In genomic region chr7:145848691-145849090, GRCh38 we compare ENCODE assay signal across 11 cellular contexts.
DNase-seq lines count a peak whose midpoint lies in the region; ATAC-seq and TF ChIP-seq lines count a peak whose summit lies in the region.
"Had no signal": no experiment of that assay in that cellular context is flagged by ENCODE, and none has a peak within 500 bp of the region (broad histone marks: within the 10 kb centered on the region; RNA-seq: fewer than 3 reads in every experiment).

No MANE protein-coding gene starts in this region.

- TF ChIP-seq POLR2A in testis (IDR thresholded peaks at IDR 0.05), result no peak

- H3K36me3 ChIP-seq in SK-N-SH (replicated peaks in 1 of 2; ENCODE audit: control insufficient read depth in 1 of 2, insufficient read depth in 2 of 2, low read length in 1 of 2), result no peaks in the 10 kb centered on the region
- H3K36me3 ChIP-seq in testis (ENCODE audit: low read depth, missing control alignments), result no peaks in the 10 kb centered on the region

- no peaks in the 10 kb centered on the region for H3K79me2 ChIP-seq in SK-N-SH (ENCODE audit: insufficient read depth)

- H3K4me2 ChIP-seq in SK-N-SH, result no peak overlapping the region

- TF ChIP-seq EP300 in SK-N-SH (IDR thresholded peaks at IDR 0.05; ENCODE audit: borderline replicate concordance in 1 of 2, low read depth in 1 of 2, low read length in 1 of 2), result no peak

- intact Hi-C loops in testis (cut with DNase I; ENCODE audit: low total_unique reads), result no loop called here

- no peaks in the 10 kb centered on the region for H3K9me2 ChIP-seq in SK-N-SH

- TF ChIP-seq CTCF in SK-N-SH (IDR thresholded peaks at IDR 0.05) (peak; percentile 25), WI38 (IDR thresholded peaks at IDR 0.05; ENCODE audit: low read depth, low read length) (peak; percentile 55), testis (IDR thresholded peaks at IDR 0.05) (peak in 2 of 3 experiments; percentile 9 to 14)

- H3K4me1 ChIP-seq in SK-N-SH (ENCODE audit: control insufficient read depth in 1 of 2, insufficient read depth in 2 of 2, low read depth in 1 of 2, low read length in 1 of 2) (no peaks in the 10 kb centered on the region), testis (no peaks in the 10 kb centered on the region)

- TF ChIP-seq RAD21 in SK-N-SH (IDR thresholded peaks at IDR 0.05; ENCODE audit: low read length), result peak; percentile 50

- H3K9ac ChIP-seq in SK-N-SH, result no peak overlapping the region
- H3K9ac ChIP-seq: GM23248 had no signal

- POLR2A ChIA-PET in SK-N-SH (lab: Yijun Ruan, JAX), result no interaction called here

- no peaks in the 10 kb centered on the region for H3F3A ChIP-seq in SK-N-SH (replicated peaks; ENCODE audit: insufficient read depth)

- H3K9me3 ChIP-seq in SK-N-SH (peaks cover 21% of the 10 kb centered on the region; the same call in 1 of the 2 replicates), testis (no peaks in the 10 kb centered on the region)

- CTCF ChIA-PET in SK-N-SH (lab: Yijun Ruan, JAX), result interaction anchor here (0.6 to 1.5 kb wide), 7 partner anchors 10 to 811 kb away, joined by 3 to 7 read pairs (median 3); no protein-coding TSS in a partner anchor

- 0% methylated on average over 1 of the region's 1 CpG for WGBS in SK-N-SH (ENCODE audit: low lambda C conversion rate)
- WGBS in testis, 2 donors, result 64 to 75% methylated on average over 1 of the region's 1 CpG

- H3K27ac ChIP-seq in SK-N-SH (ENCODE audit: low read depth in 2 of 2, low read length in 1 of 2), result no peak overlapping the region
- no peak overlapping the region for H3K27ac ChIP-seq in testis
- H3K27ac ChIP-seq: GM23248 had no signal

- H3K4me3 ChIP-seq in SK-N-SH (ENCODE audit: low read depth in 2 of 2, low read length in 1 of 2), result peak overlapping the region in 1 of 2 experiments; percentile 38; a peak in 1 of 4 replicates
- H3K4me3 ChIP-seq in WI38 (ENCODE audit: low read depth, low read length), result no peak overlapping the region
- H3K4me3 ChIP-seq in testis, result no peak overlapping the region
- H3K4me3 ChIP-seq: GM23248 had no signal

- no peak overlapping the region for H2AFZ ChIP-seq in SK-N-SH (ENCODE audit: low read depth)
- H2AFZ ChIP-seq: GM23248 had no signal

- H4K20me1 ChIP-seq in SK-N-SH (ENCODE audit: insufficient read depth), result no peaks in the 10 kb centered on the region

- ATAC-seq in SK-N-SH treated with all-trans-retinoic acid at 6 μM for 48 hours (no peak), GM19463 (IDR thresholded peaks at IDR 0.05; ENCODE audit: unreplicated experiment) (no peak)

- H3K27me3 ChIP-seq in SK-N-SH (ENCODE audit: insufficient read depth) (no peaks in the 10 kb centered on the region), testis (no peaks in the 10 kb centered on the region)

- DNase-seq in SK-N-SH (peak; percentile 38), M059J (ENCODE audit: low read depth) (peak; percentile 22), testis (peak; percentile 47), hippocampal formation (lab: John Stamatoyannopoulos, UW) (no peak), Ammon's horn (ENCODE audit: low spot score) (no peak)
- DNase-seq: GM23248; NCI-H510A; stimulated activated naive CD4-positive, alpha-beta T cell had no signal

TF ChIP-seq in SK-N-SH, 30 proteins besides CTCF, POLR2A, EP300 and RAD21:
- no peak for TF ChIP-seq FOXJ3 (CRISPR knock-in tag; IDR thresholded peaks at IDR 0.05)
- peak; percentile 4; the same call in 1 of the 2 replicates for TF ChIP-seq SMC3 (IDR thresholded peaks at IDR 0.05; ENCODE audit: low read depth, low read length)

TF ChIP-seq in SK-N-SH treated with all-trans-retinoic acid at 6 μM for 48 hours, 23 proteins besides CTCF, POLR2A, EP300 and RAD21:
- TF ChIP-seq ESRRG (CRISPR knock-in tag; IDR thresholded peaks at IDR 0.05) (no peak), CREB5 (CRISPR knock-in tag; IDR thresholded peaks at IDR 0.05; ENCODE audit: low read depth) (no peak), ZNF70 (CRISPR knock-in tag; IDR thresholded peaks at IDR 0.05) (no peak), ZFP30 (CRISPR knock-in tag; IDR thresholded peaks at IDR 0.05) (no peak), GLIS3 (CRISPR knock-in tag; IDR thresholded peaks at IDR 0.05) (no peak), TCF4 (CRISPR knock-in tag; IDR thresholded peaks at IDR 0.05; ENCODE audit: borderline replicate concordance) (no peak), SNAI2 (CRISPR knock-in tag; IDR thresholded peaks at IDR 0.05) (no peak), ZNF8 (CRISPR knock-in tag; IDR thresholded peaks at IDR 0.05) (no peak), TOX (CRISPR knock-in tag; IDR thresholded peaks at IDR 0.05; ENCODE audit: borderline replicate concordance) (no peak), TSHZ2 (CRISPR knock-in tag; IDR thresholded peaks at IDR 0.05) (no peak), CSRNP3 (CRISPR knock-in tag; IDR thresholded peaks at IDR 0.05) (no peak), ZC3H10 (CRISPR knock-in tag; IDR thresholded peaks at IDR 0.05) (no peak), ISL1 (CRISPR knock-in tag; IDR thresholded peaks at IDR 0.05) (no peak), ARNTL (CRISPR knock-in tag; IDR thresholded peaks at IDR 0.05; ENCODE audit: borderline replicate concordance, low read depth) (no peak), RARB (CRISPR knock-in tag; IDR thresholded peaks at IDR 0.05) (no peak), CSDC2 (CRISPR knock-in tag; IDR thresholded peaks at IDR 0.05) (no peak), ZFP3 (CRISPR knock-in tag; IDR thresholded peaks at IDR 0.05) (no peak), PPARA (CRISPR knock-in tag; IDR thresholded peaks at IDR 0.05; ENCODE audit: borderline replicate concordance) (no peak)

Comparison
In these comparisons a context has a peak if more than half of its experiments do, and no peak if none do; other contexts are left out.
1. DNase-seq: peak in SK-N-SH (single experiment), M059J (single experiment) and testis (single experiment); none in hippocampal formation (0 of 2) and Ammon's horn (single experiment).
2. Peak in every context shown above with its lines, with median percentiles within 50 percentile points of each other: CTCF ChIP-seq.